8 cellular contexts compared by ENCODE assay signal in genomic region chr1:42747125-42747524, GRCh38. TPM values are rescaled to one million over a fixed set of nuclear protein-coding genes. Genes with fewer than 3 reads are reported as not detected.
DNase-seq lines count a peak whose midpoint lies in the region; ATAC-seq and TF ChIP-seq lines count a peak whose summit lies in the region.

No MANE protein-coding gene starts in this region.

- no peaks in the 10 kb centered on the region for H3K9me3 ChIP-seq in tibial nerve

- H3K36me3 Mint-ChIP-seq in HFFc6 (ENCODE audit: low read depth) = peaks cover 22% of the 10 kb centered on the region

- no peak for TF ChIP-seq POLR2A in tibial nerve (IDR thresholded peaks at IDR 0.05)

- no peak overlapping the region for H3K4me3 ChIP-seq in WI38 (ENCODE audit: low read depth, low read length)
- no peak overlapping the region for H3K4me3 ChIP-seq in tibial nerve

- H3K9me3 Mint-ChIP-seq in HFFc6 = no peaks in the 10 kb centered on the region

- H3K27me3 Mint-ChIP-seq in HFFc6 (ENCODE audit: insufficient read depth) = peaks cover 2% of the 10 kb centered on the region

- H3K27ac ChIP-seq in C4-2B = no peak overlapping the region
- H3K27ac ChIP-seq in tibial nerve = peak overlapping the region in 3 of 4 donors; percentile 8 to 85 (median 76)

- no peak for TF ChIP-seq EP300 in tibial nerve (IDR thresholded peaks at IDR 0.05)

- TF ChIP-seq CTCF in C4-2B (conservative IDR thresholded peaks at IDR 0.05) (peak; percentile 64), HFFc6 (IDR thresholded peaks at IDR 0.05) (peak; percentile 79), WI38 (IDR thresholded peaks at IDR 0.05; ENCODE audit: low read depth, low read length) (peak; percentile 62), tibial nerve (IDR thresholded peaks at IDR 0.05) (peak; percentile 56 to 66 (median 57))

- peaks cover 17% of the 10 kb centered on the region for H3K4me1 Mint-ChIP-seq in HFFc6 (ENCODE audit: low read depth)

- DNase-seq in HFFc6 (no peak), dermis blood vessel endothelial cell (peak; percentile 64), mesenteric fat pad (ENCODE audit: low spot score) (peak; percentile 83), tibial nerve (ENCODE audit: low spot score in 2 of 2) (peak in 1 of 2 donors; percentile 19), NCI-H146 treated with DMSO at 0.1 percent for 48 hours (lab: John Stamatoyannopoulos, UW; ENCODE audit: unreplicated experiment) (no peak)

- H3K4me1 ChIP-seq in tibial nerve = peaks cover 0 to 38% (median 0%) of the 10 kb centered on the region in 4 donors

- peaks cover 4 to 63% (median 7%) of the 10 kb centered on the region in 3 donors for H3K36me3 ChIP-seq in tibial nerve

- no peaks in the 10 kb centered on the region for H3K27me3 ChIP-seq in tibial nerve

- no peak overlapping the region for H3K27ac Mint-ChIP-seq in HFFc6

- 28 to 34% methylated on average over 14 of the region's 14 CpGs for WGBS in tibial nerve, 2 donors

- ATAC-seq in HG02870 (IDR thresholded peaks at IDR 0.05; ENCODE audit: unreplicated experiment) = no peak

- H3K4me3 Mint-ChIP-seq in HFFc6 = no peak overlapping the region

RNA-seq across cellular contexts. Expression of gene CLDN19, which starts 7.1 kb away (rescaled TPM):
- not detected for total RNA-seq in HFFc6 (2021; fragmentation: NEBNext Ultra II Directional; extraction: Animal tissue kit (Norgen Biotek cat#: 25700))
- total RNA-seq in dermis blood vessel endothelial cell (0.05 TPM in 1 of 2 replicates, not detected in the other), mesenteric fat pad (not detected), tibial nerve (100 to 1,000 TPM; 136 to 259 (median 218) TPM)

RNA-seq across cellular contexts. Expression of gene P3H1, which starts 19.7 kb away (rescaled TPM):
- 100 to 1,000 TPM; 115 to 169 (median 126) TPM for total RNA-seq in HFFc6 (2021; fragmentation: NEBNext Ultra II Directional; extraction: Animal tissue kit (Norgen Biotek cat#: 25700))
- total RNA-seq in dermis blood vessel endothelial cell = 111 and 217 TPM in 2 replicates
- total RNA-seq in mesenteric fat pad = 29.5 TPM
- total RNA-seq in tibial nerve = 10 to 100 TPM; 42.4 to 83.9 (median 65.1) TPM

RNA-seq across cellular contexts. Expression of gene C1orf50, which starts 19.9 kb away (rescaled TPM):
- total RNA-seq in HFFc6 (2021; fragmentation: NEBNext Ultra II Directional; extraction: Animal tissue kit (Norgen Biotek cat#: 25700)) = 1 to 10 TPM; 4.9 to 8.8 (median 6.0) TPM
- 4.0 and 11.9 TPM in 2 replicates for total RNA-seq in dermis blood vessel endothelial cell
- total RNA-seq in mesenteric fat pad = 4.3 TPM
- 1 to 10 TPM; 3.0 to 8.4 (median 3.5) TPM for total RNA-seq in tibial nerve

RNA-seq across cellular contexts. Expression of gene TMEM269, which starts 37.7 kb away (rescaled TPM):
- not detected for total RNA-seq in HFFc6 (2021; fragmentation: NEBNext Ultra II Directional; extraction: Animal tissue kit (Norgen Biotek cat#: 25700))
- total RNA-seq in dermis blood vessel endothelial cell = not detected in 2 replicates
- total RNA-seq in mesenteric fat pad = not detected
- total RNA-seq in tibial nerve = under 1 TPM in 3 of 4 donors, not detected in 1; 0.21 to 0.30 (median 0.22) TPM

Comparison
In these comparisons a context has a peak if more than half of its experiments do, and no peak if none do; other contexts are left out.
1. DNase-seq: peak in dermis blood vessel endothelial cell (single experiment) and mesenteric fat pad (single experiment); none in HFFc6 (single experiment) and NCI-H146 treated with DMSO at 0.1 percent for 48 hours (single experiment).
2. RNA of gene CLDN19, which starts 7.1 kb away (total RNA-seq): 136 to 259 TPM in tibial nerve; not detected in HFFc6, 0.05 TPM in dermis blood vessel endothelial cell and not detected in mesenteric fat pad (single experiment); every median in the first group is over 100 times any median in the second.
3. Peak in every context shown above with its lines, with median percentiles within 50 percentile points of each other: CTCF ChIP-seq.